In the genomic region with DNA sequence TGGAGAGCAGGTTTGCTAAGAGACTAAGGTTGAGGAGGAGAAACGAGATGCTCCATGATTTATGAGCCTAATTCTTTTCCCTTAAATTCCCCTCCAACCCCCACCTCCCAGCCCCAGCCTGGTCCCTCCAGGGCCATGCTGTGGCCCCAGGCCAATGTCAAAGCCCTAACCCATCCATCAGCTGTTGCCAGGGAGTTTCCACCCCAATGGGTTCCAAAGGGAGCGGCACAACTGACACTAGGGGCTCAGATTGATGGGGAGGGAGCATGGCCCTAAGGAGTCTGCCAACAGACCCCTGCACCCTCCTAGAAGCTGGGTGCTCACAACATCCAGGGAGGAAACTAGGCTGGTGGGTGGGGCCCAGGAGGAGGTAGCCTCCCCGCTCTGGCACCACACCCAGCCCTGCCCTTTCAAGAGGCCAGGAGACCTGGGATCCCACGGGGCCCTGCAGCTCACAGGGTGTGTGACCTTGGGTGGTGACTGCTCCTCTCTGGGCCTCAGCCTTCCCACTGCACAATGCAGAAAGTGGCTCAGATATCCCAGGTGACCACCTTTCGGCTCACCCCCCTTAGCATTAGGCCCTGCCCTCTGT, we compare ENCODE assay signal across 13 cellular contexts. TPM values are rescaled to one million over a fixed set of nuclear protein-coding genes. Genes with fewer than 3 reads are reported as not detected.
DNase-seq lines count a peak whose midpoint lies in the region; TF ChIP-seq lines count a peak whose summit lies in the region.
"Had no signal": no experiment of that assay in that cellular context is flagged by ENCODE, and none has a peak within 500 bp of the region (broad histone marks: within the 10 kb centered on the region; RNA-seq: fewer than 3 reads in every experiment).

No MANE protein-coding gene starts in this region.

- CTCF ChIA-PET in PC-9 (lab: Charles Lee): no interaction called here

- peak overlapping the region; percentile 25 for H3K9ac ChIP-seq in NT2/D1 (ENCODE audit: insufficient read length, low read depth)
- peak overlapping the region; percentile 52 for H3K9ac ChIP-seq in mesenchymal stem cell (ENCODE audit: low read length)
- peak overlapping the region in 1 of 5 donors; percentile 21 for H3K9ac ChIP-seq in subcutaneous abdominal adipose tissue (ENCODE audit: low read length in 5 of 5)

- H2AK5ac ChIP-seq in mesenchymal stem cell (ENCODE audit: low read length, severe bottlenecking): peak overlapping the region; percentile 45

- H3K23ac ChIP-seq in mesenchymal stem cell (ENCODE audit: low read length in 2 of 2): no peak overlapping the region

- H3K27me3 ChIP-seq in NT2/D1 (ENCODE audit: insufficient read depth, insufficient read length) (no peaks in the 10 kb centered on the region), mesenchymal stem cell (ENCODE audit: control insufficient read depth in 1 of 2, insufficient read depth in 1 of 2, low read length in 2 of 2) (no peaks in the 10 kb centered on the region), subcutaneous abdominal adipose tissue (ENCODE audit: control insufficient read depth in 5 of 5, insufficient read depth in 4 of 5, low read length in 5 of 5) (no peaks in the 10 kb centered on the region), PC-9 (ENCODE audit: insufficient read depth, low read depth) (no peaks in the 10 kb centered on the region)

- intact Hi-C loops in PC-9 (cut with micrococcal nuclease; ENCODE audit: unreplicated experiment): loop anchor here (1.0 kb wide), 1 partner anchor 34 kb away; no protein-coding TSS in a partner anchor

- POLR2A ChIA-PET in PC-9 (lab: Charles Lee; ENCODE audit: unreplicated experiment): interaction anchor here (0.6 kb wide), 1 partner anchor 21 kb away, joined by 3 read pairs; no protein-coding TSS in a partner anchor

- no peaks in the 10 kb centered on the region for H3K9me2 ChIP-seq in PC-9 (ENCODE audit: insufficient read depth)

- TF ChIP-seq CTCF in coronary artery (IDR thresholded peaks at IDR 0.05): no peak
- TF ChIP-seq CTCF in PC-9 (conservative IDR thresholded peaks at IDR 0.05): no peak
- no peak for TF ChIP-seq CTCF in foreskin fibroblast (IDR thresholded peaks at IDR 0.05; ENCODE audit: low read depth, low read length)

- H3K14ac ChIP-seq in mesenchymal stem cell (ENCODE audit: low read length in 2 of 2): no peak overlapping the region

- H3K4me2 ChIP-seq in mesenchymal stem cell (ENCODE audit: low read length, poor library complexity, severe bottlenecking): no peak overlapping the region
- no peak overlapping the region for H3K4me2 ChIP-seq in PC-9

- no peaks in the 10 kb centered on the region for H3K79me2 ChIP-seq in PC-9 (ENCODE audit: low read depth)

- no peak overlapping the region for H4K8ac ChIP-seq in mesenchymal stem cell (ENCODE audit: low read length)

- H2AFZ ChIP-seq in mesenchymal stem cell (ENCODE audit: low read depth, low read length) (no peak overlapping the region), PC-9 (no peak overlapping the region)

- peaks cover 29% of the 10 kb centered on the region for H3K79me1 ChIP-seq in mesenchymal stem cell (replicated peaks; ENCODE audit: low read length, poor library complexity, severe bottlenecking)

- H3K18ac ChIP-seq in mesenchymal stem cell (ENCODE audit: low read depth in 1 of 2, low read length in 2 of 2): no peak overlapping the region

- no peaks in the 10 kb centered on the region for H3K9me3 ChIP-seq in NT2/D1 (ENCODE audit: insufficient read depth, low read length)
- no peaks in the 10 kb centered on the region for H3K9me3 ChIP-seq in mesenchymal stem cell (ENCODE audit: control insufficient read depth, low read length)
- no peaks in the 10 kb centered on the region for H3K9me3 ChIP-seq in subcutaneous abdominal adipose tissue (ENCODE audit: control insufficient read depth in 5 of 5, low read length in 5 of 5)
- no peaks in the 10 kb centered on the region for H3K9me3 ChIP-seq in PC-9 (ENCODE audit: insufficient read depth, low read depth)

- peaks cover 8% of the 10 kb centered on the region; the same call in 1 of the 2 replicates for H4K20me1 ChIP-seq in PC-9 (ENCODE audit: insufficient read depth)

- 91% methylated on average over 4 of the region's 5 CpGs for WGBS in mesenchymal stem cell

- no peak overlapping the region for H3K4ac ChIP-seq in mesenchymal stem cell (ENCODE audit: low read depth in 1 of 2, low read length in 2 of 2)

- H3K4me1 ChIP-seq in NT2/D1 (ENCODE audit: insufficient read depth, insufficient read length): peaks cover 74% of the 10 kb centered on the region
- H3K4me1 ChIP-seq in mesenchymal stem cell (ENCODE audit: control insufficient read depth, insufficient read depth, low read depth, low read length): peaks cover 87% of the 10 kb centered on the region
- peaks cover 0 to 67% (median 56%) of the 10 kb centered on the region in 5 donors for H3K4me1 ChIP-seq in subcutaneous abdominal adipose tissue (ENCODE audit: control insufficient read depth in 5 of 5, insufficient read depth in 5 of 5, low read length in 5 of 5)
- peaks cover 16% of the 10 kb centered on the region for H3K4me1 ChIP-seq in PC-9 (replicated peaks; ENCODE audit: insufficient read depth)

- no peak overlapping the region for H4K91ac ChIP-seq in mesenchymal stem cell (ENCODE audit: low read length)

- H2BK120ac ChIP-seq in mesenchymal stem cell (ENCODE audit: low read depth, low read length): no peak overlapping the region

- no peaks in the 10 kb centered on the region for H3F3A ChIP-seq in PC-9 (ENCODE audit: insufficient read depth, low read depth)

- no TSS peak for BruUV-seq in PC-9 (replicated peaks; lab: Mats Ljungman, UMichigan)

- peak overlapping the region in 1 of 2 experiments; percentile 50 for H2BK12ac ChIP-seq in mesenchymal stem cell (ENCODE audit: low read length in 2 of 2)

- no peak overlapping the region for H3K4me3 ChIP-seq in NT2/D1 (ENCODE audit: insufficient read length, low read depth)
- H3K4me3 ChIP-seq in coronary artery: no peak overlapping the region
- H3K4me3 ChIP-seq in mesenchymal stem cell (ENCODE audit: insufficient read depth in 1 of 2, low read depth in 1 of 2, low read length in 2 of 2): no peak overlapping the region
- H3K4me3 ChIP-seq in subcutaneous abdominal adipose tissue (ENCODE audit: low read depth in 1 of 5, low read length in 5 of 5): no peak overlapping the region
- H3K4me3 ChIP-seq in PC-9: no peak overlapping the region
- H3K4me3 ChIP-seq in foreskin fibroblast (ENCODE audit: low read depth in 1 of 2, low read length in 2 of 2): no peak overlapping the region

- H3K36me3 ChIP-seq in NT2/D1 (ENCODE audit: insufficient read depth, insufficient read length, low read length) (peaks cover 61% of the 10 kb centered on the region), mesenchymal stem cell (ENCODE audit: control insufficient read depth in 1 of 2, insufficient read depth in 2 of 2, low read depth in 1 of 2, low read length in 2 of 2) (peaks cover 16 to 49% of the 10 kb centered on the region in 2 experiments), subcutaneous abdominal adipose tissue (ENCODE audit: control insufficient read depth in 5 of 5, insufficient read depth in 5 of 5, low read length in 5 of 5) (peaks cover 0 to 24% (median 16%) of the 10 kb centered on the region in 5 donors), PC-9 (ENCODE audit: low read depth) (no peaks in the 10 kb centered on the region)

- H2BK5ac ChIP-seq in mesenchymal stem cell (ENCODE audit: low read depth, low read length, poor library complexity, severe bottlenecking): no peak overlapping the region

- peak overlapping the region; percentile 82 to 88 for H3K27ac ChIP-seq in coronary artery
- H3K27ac ChIP-seq in mesenchymal stem cell (ENCODE audit: low read length, poor library complexity, severe bottlenecking): no peak overlapping the region
- peak overlapping the region; percentile 22 for H3K27ac ChIP-seq in subcutaneous abdominal adipose tissue (ENCODE audit: low read depth, low read length)
- H3K27ac ChIP-seq in PC-9: no peak overlapping the region

- H2BK15ac ChIP-seq in mesenchymal stem cell (ENCODE audit: low read depth, poor library complexity, severe bottlenecking): no peak overlapping the region

- DNase-seq in NT2/D1 (ENCODE audit: low read depth, low spot score) (no peak), coronary artery (ENCODE audit: low spot score) (no peak), mesenchymal stem cell (no peak), PC-9 (no peak), foreskin fibroblast (no peak), NCI-H2171 (lab: John Stamatoyannopoulos, UW) (no peak), NCI-H1436 (lab: John Stamatoyannopoulos, UW) (no peak)
- DNase-seq: activated CD8-positive, alpha-beta memory T cell treated with anti-CD3 and anti-CD28 coated beads, Interleukin-2, amount 50 U/mL, for 48 hours; CD4-positive, alpha-beta T cell; effector CD4-positive, alpha-beta T cell; mammary epithelial cell had no signal

RNA-seq across cellular contexts. Expression of gene AHDC1, which starts 12.9 kb away (rescaled TPM):
- polyA plus RNA-seq in mesenchymal stem cell (2013, experiment 1 of 2): 27.0 TPM
- 24.1 TPM for polyA plus RNA-seq in mesenchymal stem cell (2013, experiment 2 of 2)
- total RNA-seq in PC-9 (2021): 45.9 and 48.8 TPM in 2 replicates

RNA-seq across cellular contexts. Expression of gene FGR, which starts 44.0 kb away (rescaled TPM):
- 0.04 TPM for polyA plus RNA-seq in mesenchymal stem cell (2013, experiment 1 of 2)
- 0.03 TPM for polyA plus RNA-seq in mesenchymal stem cell (2013, experiment 2 of 2)
- total RNA-seq in PC-9 (2021): not detected in 2 replicates
- total RNA-seq: progenitor cell of endocrine pancreas had no signal

Comparison
In these comparisons a context has a peak if more than half of its experiments do, and no peak if none do; other contexts are left out.
1. H3K27ac ChIP-seq: peak in coronary artery (2 of 2) and subcutaneous abdominal adipose tissue (single experiment); none in mesenchymal stem cell (single experiment) and PC-9 (single experiment).